In genomic region chr2:208250401-208250800, GRCh38 we compare ENCODE assay signal across 18 cellular contexts. TPM values are rescaled to one million over a fixed set of nuclear protein-coding genes. Genes with fewer than 3 reads are reported as not detected.
DNase-seq lines count a peak whose midpoint lies in the region; ATAC-seq and TF ChIP-seq lines count a peak whose summit lies in the region.
"Had no signal": no experiment of that assay in that cellular context is flagged by ENCODE, and none has a peak within 500 bp of the region (broad histone marks: within the 10 kb centered on the region; RNA-seq: fewer than 3 reads in every experiment).

No MANE protein-coding gene starts in this region.

- no peak overlapping the region for H3K4me3 Mint-ChIP-seq in mesothelial cell of epicardium
- H3K4me3 Mint-ChIP-seq in type B pancreatic cell: no peak overlapping the region
- H3K4me3 Mint-ChIP-seq: CD4-positive, CD25-positive, alpha-beta regulatory T cell had no signal

- H3K4me3 ChIP-seq in choroid plexus epithelial cell (ENCODE audit: low read depth, low read length): no peak overlapping the region
- H3K4me3 ChIP-seq: prostate gland had no signal

- no peak overlapping the region for H3K27ac ChIP-seq in foreskin keratinocyte
- H3K27ac ChIP-seq: prostate gland had no signal

- ATAC-seq in foreskin keratinocyte: no peak
- no peak for ATAC-seq in GM19397 (IDR thresholded peaks at IDR 0.05; ENCODE audit: unreplicated experiment)
- ATAC-seq: esophagus mucosa, HCT116, Right ventricle myocardium inferior had no signal

- peaks cover 6% of the 10 kb centered on the region for H3K4me1 ChIP-seq in foreskin keratinocyte

- H3K27me3 Mint-ChIP-seq in mesothelial cell of epicardium (ENCODE audit: low read depth): no peaks in the 10 kb centered on the region
- no peaks in the 10 kb centered on the region for H3K27me3 Mint-ChIP-seq in type B pancreatic cell
- H3K27me3 Mint-ChIP-seq: CD4-positive, CD25-positive, alpha-beta regulatory T cell had no signal

- DNase-seq in GF-D8 (lab: John Stamatoyannopoulos, UW) (peak; percentile 38), NOMO-1 treated with dmso at 0.1 percent for 144 hours (lab: John Stamatoyannopoulos, UW; ENCODE audit: unreplicated experiment) (peak; percentile 50), choroid plexus epithelial cell (ENCODE audit: low read depth) (peak; percentile 28), mesothelial cell of epicardium (ENCODE audit: low spot score in 2 of 2, unreplicated experiment in 2 of 2) (no peak), type B pancreatic cell (ENCODE audit: extremely low spot score, unreplicated experiment) (no peak), foreskin keratinocyte (no peak)
- DNase-seq in activated CD4-positive, alpha-beta T cell treated with anti-CD3 and anti-CD28 coated beads, Interleukin-2, amount 50 U/mL, for 1 hour: no peak
- DNase-seq: activated naive CD4-positive, alpha-beta T cell treated with Interleukin-2 at 50 U/mL for 16 hours; CD4-positive, CD25-positive, alpha-beta regulatory T cell; central memory CD4-positive, alpha-beta T cell; NCI-H1417; NCI-H446 treated with DMSO at 0.1 percent for 48 hours; stimulated activated CD4-positive, alpha-beta T cell treated with anti-CD3 and anti-CD28 coated beads, Interleukin-1b, Interleukin-23, amount 100 ng/mL, for 48 hours had no signal

- H3K27me3 ChIP-seq in foreskin keratinocyte: no peaks in the 10 kb centered on the region

- H3K4me1 Mint-ChIP-seq in mesothelial cell of epicardium: peaks cover 37% of the 10 kb centered on the region
- H3K4me1 Mint-ChIP-seq in type B pancreatic cell (ENCODE audit: unreplicated experiment): peaks cover 16% of the 10 kb centered on the region

- H3K9me3 Mint-ChIP-seq in mesothelial cell of epicardium (no peaks in the 10 kb centered on the region), type B pancreatic cell (no peaks in the 10 kb centered on the region)

- H3K36me3 Mint-ChIP-seq in mesothelial cell of epicardium (peaks cover 28% of the 10 kb centered on the region), type B pancreatic cell (peaks cover 46% of the 10 kb centered on the region)

- H3K27ac Mint-ChIP-seq in mesothelial cell of epicardium: peak overlapping the region; percentile 8
- no peak overlapping the region for H3K27ac Mint-ChIP-seq in type B pancreatic cell

- TF ChIP-seq CTCF in choroid plexus epithelial cell (conservative IDR thresholded peaks at IDR 0.05; ENCODE audit: low read depth, low read length) (no peak), mesothelial cell of epicardium (IDR thresholded peaks at IDR 0.05; ENCODE audit: unreplicated experiment) (no peak), type B pancreatic cell (conservative IDR thresholded peaks at IDR 0.05) (no peak), foreskin keratinocyte (conservative IDR thresholded peaks at IDR 0.05) (no peak)

RNA-seq across cellular contexts. Expression of gene IDH1, which starts 4.5 kb away (rescaled TPM):
- 82.9 to 89.3 TPM (median 87.7 TPM) in 3 replicates for total RNA-seq in mesothelial cell of epicardium
- 149 and 184 TPM in 2 replicates for total RNA-seq in type B pancreatic cell (ENCODE audit: low replicate concordance)
- total RNA-seq in foreskin keratinocyte: 129 and 130 TPM in 2 replicates
- polyA plus RNA-seq in foreskin keratinocyte: 72.0 and 80.0 TPM in 2 replicates

RNA-seq across cellular contexts. Expression of gene PIKFYVE, which starts 15.7 kb away (rescaled TPM):
- total RNA-seq in mesothelial cell of epicardium: 41.4 to 46.7 TPM (median 46.4 TPM) in 3 replicates
- 21.9 and 33.8 TPM in 2 replicates for total RNA-seq in type B pancreatic cell (ENCODE audit: low replicate concordance)
- total RNA-seq in foreskin keratinocyte: 18.1 and 19.5 TPM in 2 replicates
- polyA plus RNA-seq in foreskin keratinocyte: 1.5 and 1.8 TPM in 2 replicates

Comparison
In these comparisons a context has a peak if more than half of its experiments do, and no peak if none do; other contexts are left out.
1. DNase-seq: peak in GF-D8 (single experiment), NOMO-1 treated with dmso at 0.1 percent for 144 hours (single experiment) and choroid plexus epithelial cell (single experiment); none in mesothelial cell of epicardium (0 of 2), activated CD4-positive, alpha-beta T cell treated with anti-CD3 and anti-CD28 coated beads, Interleukin-2, amount 50 U/mL, for 1 hour (single experiment), type B pancreatic cell (single experiment) and foreskin keratinocyte (0 of 2).